Comparison of ENCODE assay signal across 8 cellular contexts in the genomic region with DNA sequence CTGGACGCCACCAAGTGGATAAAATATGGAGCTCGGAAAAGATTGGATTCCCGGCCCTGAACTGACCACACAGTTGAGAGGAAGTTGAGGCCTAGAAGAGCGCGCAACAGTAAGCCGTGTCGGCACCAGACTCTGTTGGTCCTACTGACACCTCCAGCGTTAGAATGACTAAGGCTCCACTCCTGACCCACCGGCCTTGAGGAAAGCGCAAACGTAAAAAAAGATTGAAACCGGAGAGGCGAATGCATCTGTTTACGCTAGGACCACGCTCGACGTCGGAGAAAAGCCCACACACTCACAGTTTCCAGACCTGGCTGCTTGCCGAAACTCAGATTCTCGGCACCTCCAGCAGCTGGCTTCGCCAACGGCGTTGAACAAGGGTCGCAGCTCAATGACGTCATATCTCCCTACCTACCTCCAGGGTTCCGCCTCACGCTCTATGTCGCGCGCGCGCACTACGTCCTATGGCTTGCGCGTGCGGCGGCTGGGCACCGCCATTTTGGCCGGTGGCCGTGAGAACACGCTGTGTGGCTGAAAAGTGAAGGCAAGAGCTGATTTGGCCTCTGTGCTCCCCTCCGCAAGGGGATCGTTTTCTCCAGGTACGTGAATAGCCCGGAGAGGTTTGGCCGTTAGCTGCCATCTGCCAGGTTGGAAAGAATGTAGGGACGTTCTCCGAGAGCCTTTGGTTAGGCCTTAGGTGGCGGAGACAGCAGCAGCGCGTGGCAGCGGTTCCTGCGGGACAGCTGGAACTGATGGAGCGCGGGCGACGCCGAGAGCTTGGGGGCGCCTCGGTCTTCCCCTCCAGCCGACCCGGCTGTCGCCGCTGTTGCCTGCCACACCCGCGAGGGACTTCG. TPM values are rescaled to one million over a fixed set of nuclear protein-coding genes. Genes with fewer than 3 reads are reported as not detected.
DNase-seq lines count a peak whose midpoint lies in the region; ATAC-seq, FAIRE-seq and TF ChIP-seq lines count a peak whose summit lies in the region.

TSS of gene ABCE1 (plus strand) at position 491 of the 854 bp plus-strand sequence. CDS start 6,102 bp downstream, outside the sequence.
TSS of gene ANAPC10 (minus strand) at position 376 of the 854 bp plus-strand sequence. CDS start 2,097 bp downstream, outside the sequence.

- no peaks in the 10 kb centered on the region for H3F3A ChIP-seq in smooth muscle cell (ENCODE audit: low read depth)

- peak within 1 kb of the TSS; percentile 97 for H2AFZ ChIP-seq in smooth muscle cell (ENCODE audit: low read depth)

- FAIRE-seq in bronchial epithelial cell (lab: Jason Lieb, UNC): peak; percentile 96

- CTCF ChIA-PET in AG04450 (lab: Charles Lee): interaction anchor here (0.6 to 1.5 kb wide), 10 partner anchors 11 to 924 kb away, joined by 3 to 9 read pairs (median 4); no protein-coding TSS in a partner anchor

- H3K27me3 ChIP-seq in AG04450 (ENCODE audit: control insufficient read depth, insufficient read depth, low read length): no peaks in the 10 kb centered on the region
- H3K27me3 ChIP-seq in bronchial epithelial cell (ENCODE audit: control insufficient read depth, insufficient read depth, low read length): no peaks in the 10 kb centered on the region
- no peaks in the 10 kb centered on the region for H3K27me3 ChIP-seq in smooth muscle cell (ENCODE audit: low read depth)

- POLR2A ChIA-PET in AG04450 (lab: Yijun Ruan, JAX): interaction anchor here (0.8 to 1.5 kb wide), 3 partner anchors 11 to 83 kb away, joined by 3 to 6 read pairs (median 3); no protein-coding TSS in a partner anchor

- peaks cover 25% of the 10 kb centered on the region for H4K20me1 ChIP-seq in smooth muscle cell (ENCODE audit: low read depth)

- ATAC-seq in GM18909 (IDR thresholded peaks at IDR 0.05; ENCODE audit: poor library complexity, unreplicated experiment): peak; percentile 88
- ATAC-seq in HG03175 (IDR thresholded peaks at IDR 0.05; ENCODE audit: unreplicated experiment): peak; percentile 84

- peaks cover 90% of the 10 kb centered on the region for H3K79me2 ChIP-seq in smooth muscle cell (ENCODE audit: low read depth)

- peaks cover 24% of the 10 kb centered on the region for H3K4me1 ChIP-seq in smooth muscle cell (ENCODE audit: low read depth)

- DNase-seq in AG04450 (ENCODE audit: low read depth, low spot score) (peak; percentile 97), NCI-H2227 treated with DMSO at 0.1 percent for 48 hours (lab: John Stamatoyannopoulos, UW) (peak; percentile 89), bronchial epithelial cell (ENCODE audit: low read depth) (peak; percentile 93), iPS-NIHi11 (ENCODE audit: low spot score) (peak; percentile 96), smooth muscle cell (lab: John Stamatoyannopoulos, UW; ENCODE audit: unreplicated experiment) (peak; percentile 80)

- under 1% methylated on average over 60 of the region's 67 CpGs for WGBS in smooth muscle cell (ENCODE audit: low lambda C conversion rate)

- TF ChIP-seq CTCF in AG04450 (IDR thresholded peaks at IDR 0.05; ENCODE audit: low read depth, low read length): peak; percentile 45
- no peak for TF ChIP-seq CTCF in WI38 (IDR thresholded peaks at IDR 0.05; ENCODE audit: low read depth, low read length)
- peak; percentile 11 for TF ChIP-seq CTCF in bronchial epithelial cell (IDR thresholded peaks at IDR 0.05; ENCODE audit: insufficient read depth, low read length, severe bottlenecking)
- no peak for TF ChIP-seq CTCF in smooth muscle cell (IDR thresholded peaks at IDR 0.05; ENCODE audit: borderline replicate concordance, insufficient read depth, poor library complexity, severe bottlenecking)

- H3K36me3 ChIP-seq in bronchial epithelial cell (ENCODE audit: control insufficient read depth, insufficient read depth, low read length) (peaks cover 5% of the 10 kb centered on the region), smooth muscle cell (ENCODE audit: low read depth) (peaks cover 22% of the 10 kb centered on the region)

- peak within 1 kb of the TSS; percentile 95 for H3K9ac ChIP-seq in smooth muscle cell (ENCODE audit: low read depth)

- H3K27ac ChIP-seq in AG04450 (ENCODE audit: low read depth, low read length) (peak within 1 kb of the TSS; percentile 98), smooth muscle cell (ENCODE audit: low read depth) (peak within 1 kb of the TSS; percentile 98)

- H3K4me2 ChIP-seq in smooth muscle cell: peak within 1 kb of the TSS; percentile 90

- H3K4me3 ChIP-seq in AG04450 (ENCODE audit: low read depth, low read length): peak within 1 kb of the TSS; percentile 91
- peak within 1 kb of the TSS; percentile 88 for H3K4me3 ChIP-seq in WI38 (ENCODE audit: low read depth, low read length)
- H3K4me3 ChIP-seq in bronchial epithelial cell (ENCODE audit: low read depth, low read length): peak within 1 kb of the TSS; percentile 59
- H3K4me3 ChIP-seq in smooth muscle cell: peak within 1 kb of the TSS; percentile 77

- H3K9me3 ChIP-seq in AG04450 (ENCODE audit: control insufficient read depth, insufficient read depth, low read length): no peaks in the 10 kb centered on the region; the same call in 1 of the 2 replicates
- peaks cover 5% of the 10 kb centered on the region for H3K9me3 ChIP-seq in smooth muscle cell (replicated peaks; ENCODE audit: low read depth)

RNA-seq across cellular contexts. Expression of gene ABCE1, which starts in this region (rescaled TPM):
- polyA plus RNA-seq in AG04450 (2011; rRNA removed): 73.2 and 82.0 TPM in 2 replicates
- polyA minus RNA-seq in AG04450 (2011; rRNA and poly(A)+ RNA removed): 42.0 and 69.2 TPM in 2 replicates
- 96.0 and 186 TPM in 2 replicates for total RNA-seq in bronchial epithelial cell
- 91.8 and 105 TPM in 2 replicates for total RNA-seq in smooth muscle cell
- polyA plus RNA-seq in smooth muscle cell: 29.6 and 31.6 TPM in 2 replicates

RNA-seq across cellular contexts. Expression of gene ANAPC10, which starts in this region (rescaled TPM):
- polyA plus RNA-seq in AG04450 (2011; rRNA removed) (17.2 and 25.0 TPM in 2 replicates), smooth muscle cell (23.3 and 28.0 TPM in 2 replicates)
- polyA minus RNA-seq in AG04450 (2011; rRNA and poly(A)+ RNA removed): 10.0 and 13.7 TPM in 2 replicates
- total RNA-seq in bronchial epithelial cell (27.1 and 27.4 TPM in 2 replicates), smooth muscle cell (44.9 and 66.2 TPM in 2 replicates)

Comparison
In these comparisons a context has a peak if more than half of its experiments do, and no peak if none do; other contexts are left out.
1. Peak in every context shown above with its lines: DNase-seq, ATAC-seq, H3K4me3 ChIP-seq and H3K27ac ChIP-seq.
2. CTCF ChIP-seq: peak in AG04450 (single experiment) and bronchial epithelial cell (single experiment); none in WI38 (single experiment) and smooth muscle cell (single experiment).